In the genomic region with DNA sequence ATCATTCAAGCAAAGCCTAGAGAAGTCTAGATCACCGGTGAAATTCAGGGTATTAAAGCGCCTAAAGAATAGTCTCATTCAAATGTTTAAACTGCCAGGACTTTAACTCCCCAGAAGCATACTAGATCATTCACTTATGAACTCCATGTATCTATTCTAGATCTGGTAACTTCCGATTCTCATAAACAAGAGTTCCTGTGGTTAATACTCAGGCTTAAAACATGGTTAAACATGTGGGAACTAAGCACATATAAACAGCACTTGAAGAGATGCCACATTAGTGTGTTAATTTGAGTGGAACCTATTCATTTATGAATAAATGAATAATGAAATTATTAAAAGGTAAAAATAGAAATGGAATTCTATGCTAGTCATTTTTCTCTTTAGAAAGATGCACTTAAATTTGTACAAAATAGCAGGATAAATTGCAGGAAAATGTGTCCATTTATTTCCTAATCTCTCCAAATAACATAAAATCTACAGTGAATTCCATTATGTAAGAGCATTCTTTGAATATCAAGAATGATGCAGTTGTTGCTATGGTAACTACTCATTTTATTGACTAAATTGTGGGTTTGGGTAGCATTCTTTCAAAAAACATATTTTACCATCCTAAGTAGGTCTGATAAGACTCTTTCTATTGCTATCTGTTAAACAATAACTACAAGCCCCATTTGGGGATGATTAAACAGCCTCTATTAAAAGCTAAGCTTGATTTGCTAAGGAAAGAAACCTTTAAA, we compare ENCODE assay signal across 7 cellular contexts.
DNase-seq lines count a peak whose midpoint lies in the region; TF ChIP-seq lines count a peak whose summit lies in the region.

No MANE protein-coding gene starts in this region.

- H3K4me1 ChIP-seq in OCI-LY1 (ENCODE audit: insufficient read depth, low read length, severe bottlenecking) (peaks cover 38% of the 10 kb centered on the region), endocrine pancreas (ENCODE audit: control insufficient read depth, insufficient read depth, low read length) (peaks cover 23% of the 10 kb centered on the region), parathyroid adenoma (peaks cover 4% of the 10 kb centered on the region)

- peaks cover 31% of the 10 kb centered on the region for H3K79me2 ChIP-seq in OCI-LY1 (ENCODE audit: insufficient read depth, low read length)
- H3K79me2 ChIP-seq in parathyroid adenoma, result peaks cover 33% of the 10 kb centered on the region

- H3K9me3 ChIP-seq in OCI-LY1 (ENCODE audit: low read length) (no peaks in the 10 kb centered on the region), endocrine pancreas (ENCODE audit: control insufficient read depth, low read length) (no peaks in the 10 kb centered on the region), parathyroid adenoma (ENCODE audit: control insufficient read depth, low read length) (no peaks in the 10 kb centered on the region)

- H3K9me2 ChIP-seq in OCI-LY1 (ENCODE audit: low read depth, low read length), result no peaks in the 10 kb centered on the region

- H3F3A ChIP-seq in OCI-LY1 (ENCODE audit: insufficient read depth, low read length), result no peaks in the 10 kb centered on the region

- no peak for TF ChIP-seq CTCF in OCI-LY1 (IDR thresholded peaks at IDR 0.05; ENCODE audit: low read length)
- TF ChIP-seq CTCF in parathyroid adenoma (IDR thresholded peaks at IDR 0.05), result no peak

- H3K9ac ChIP-seq in OCI-LY1 (ENCODE audit: low read length) (peak overlapping the region; percentile 67; the same call in 1 of the 2 replicates), endocrine pancreas (ENCODE audit: control insufficient read depth, insufficient read depth, low read length) (no peak overlapping the region), parathyroid adenoma (no peak overlapping the region)

- H4K20me1 ChIP-seq in OCI-LY1 (ENCODE audit: insufficient read depth, low read length), result no peaks in the 10 kb centered on the region

- H3K27ac ChIP-seq in OCI-LY1 (ENCODE audit: low read depth, low read length, poor library complexity, severe bottlenecking) (no peak overlapping the region), parathyroid adenoma (no peak overlapping the region)

- H3K4me2 ChIP-seq in OCI-LY1 (ENCODE audit: low read length), result peak overlapping the region; percentile 80
- peak overlapping the region; percentile 82 for H3K4me2 ChIP-seq in parathyroid adenoma (ENCODE audit: low read length)

- H3K36me3 ChIP-seq in OCI-LY1 (ENCODE audit: insufficient read depth, low read length) (peaks cover 2% of the 10 kb centered on the region; the same call in 1 of the 2 replicates), endocrine pancreas (ENCODE audit: control insufficient read depth, insufficient read depth, low read length) (no peaks in the 10 kb centered on the region), parathyroid adenoma (ENCODE audit: control insufficient read depth, insufficient read depth, low read length) (no peaks in the 10 kb centered on the region)

- peak overlapping the region; percentile 84; the same call in 1 of the 2 replicates for H3K4me3 ChIP-seq in GM08714 (ENCODE audit: low read length)
- H3K4me3 ChIP-seq in OCI-LY1 (ENCODE audit: low read depth, low read length, poor library complexity, severe bottlenecking), result peak overlapping the region; percentile 75
- peak overlapping the region; percentile 90 for H3K4me3 ChIP-seq in endocrine pancreas (ENCODE audit: control insufficient read depth, insufficient read depth, low read length)
- H3K4me3 ChIP-seq in parathyroid adenoma (ENCODE audit: low read depth, low read length), result peak overlapping the region; percentile 92

- H2AFZ ChIP-seq in OCI-LY1 (ENCODE audit: low read length) (no peak overlapping the region), parathyroid adenoma (no peak overlapping the region)

- H3K27me3 ChIP-seq in OCI-LY1 (ENCODE audit: insufficient read depth, low read length) (no peaks in the 10 kb centered on the region), endocrine pancreas (ENCODE audit: control insufficient read depth, insufficient read depth, low read length) (no peaks in the 10 kb centered on the region), parathyroid adenoma (ENCODE audit: control insufficient read depth, insufficient read depth, low read length) (no peaks in the 10 kb centered on the region)

- DNase-seq in HPDE6-E6E7 (ENCODE audit: extremely low spot score) (no peak), 8988T (no peak), NCI-H510A (lab: John Stamatoyannopoulos, UW) (no peak)
